In genomic region chr14:68774771-68775613, GRCh38 we compare ENCODE assay signal across 1 cellular context.
TF ChIP-seq lines count a peak whose summit lies in the region.

No MANE protein-coding gene starts in this region.

TF ChIP-seq in SK-N-SH, 30 proteins besides CTCF, POLR2A, EP300 and RAD21 (continued from another document):
- TF ChIP-seq REST (IDR thresholded peaks at IDR 0.05; ENCODE audit: low read depth, low read length) (no peak), FOXJ3 (CRISPR knock-in tag; IDR thresholded peaks at IDR 0.05) (no peak), RCOR1 (IDR thresholded peaks at IDR 0.05; ENCODE audit: low read length) (no peak)
TF ChIP-seq in SK-N-SH: peak in this region for 0.
